Comparison of ENCODE assay signal across 9 cellular contexts in the genomic region with DNA sequence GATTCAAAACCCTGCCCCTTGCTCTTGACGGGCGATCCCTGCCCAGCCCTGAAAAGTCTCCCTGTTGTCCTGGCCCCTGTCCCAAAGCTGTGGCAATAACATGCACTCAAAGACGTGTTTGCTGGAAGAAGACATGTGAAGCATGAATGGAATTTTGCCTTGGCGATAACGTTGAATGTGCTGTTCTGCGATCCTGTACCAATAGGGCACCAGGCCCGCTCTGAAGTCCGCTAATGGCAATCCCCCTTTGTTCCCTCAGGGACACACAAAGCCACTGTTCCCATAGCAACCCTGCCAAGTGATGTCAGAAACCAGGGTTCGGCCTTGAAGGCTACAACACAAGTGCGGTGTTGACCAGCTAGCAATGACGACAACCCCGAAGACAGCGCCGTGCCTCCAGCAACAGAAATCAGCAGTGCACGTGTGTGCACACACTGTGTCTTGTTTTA.
A peak's percentile ranks its signal among the peaks of the same experiment; 100 is the strongest.
DNase-seq lines count a peak whose midpoint lies in the region; ATAC-seq, FAIRE-seq and TF ChIP-seq lines count a peak whose summit lies in the region.
"Had no signal": no experiment of that assay in that cellular context is flagged by ENCODE, and none has a peak within 500 bp of the region (broad histone marks: within the 10 kb centered on the region; RNA-seq: fewer than 3 reads in every experiment).

No MANE protein-coding gene starts in this region.

- TF ChIP-seq CTCF in Caco-2 (IDR thresholded peaks at IDR 0.05; ENCODE audit: insufficient read depth in 1 of 2, low read depth in 1 of 2, low read length in 1 of 2, severe bottlenecking in 1 of 2, unreplicated experiment in 1 of 2) (no peak), pancreas (IDR thresholded peaks at IDR 0.05) (no peak), GM13976 (IDR thresholded peaks at IDR 0.05; ENCODE audit: borderline replicate concordance, control extremely low read depth, extremely low read depth, insufficient read depth, missing control alignments) (no peak)

- H3K4me1 ChIP-seq in Caco-2 = peaks cover 15% of the 10 kb centered on the region
- H3K4me1 ChIP-seq in pancreas = no peaks in the 10 kb centered on the region
- no peaks in the 10 kb centered on the region for H3K4me1 ChIP-seq in CD4-positive, alpha-beta memory T cell (ENCODE audit: insufficient read depth, low read length)
- H3K4me1 ChIP-seq: SJCRH30 had no signal

- H3K4me3 Mint-ChIP-seq in Caco-2 (ENCODE audit: unreplicated experiment) = peak overlapping the region; percentile 42
- H3K4me3 Mint-ChIP-seq in CD4-positive, alpha-beta memory T cell = no peak overlapping the region

- H3K27me3 ChIP-seq in Caco-2 (replicated peaks; ENCODE audit: control insufficient read depth, insufficient read depth, low read length) (no peaks in the 10 kb centered on the region), pancreas (peaks cover 0 to 12% (median 0%) of the 10 kb centered on the region in 4 donors)
- H3K27me3 ChIP-seq in CD4-positive, alpha-beta memory T cell (ENCODE audit: insufficient read depth, low read length) = no peaks in the 10 kb centered on the region
- H3K27me3 ChIP-seq: SJCRH30 had no signal

- in situ Hi-C loops in GM13976 (cut with MboI; ENCODE audit: low sequenced_read_pairs, unreplicated experiment) = no loop called here

- WGBS in pancreas, 2 donors = 15 to 17% methylated on average over 15 of the region's 15 CpGs

- no peaks in the 10 kb centered on the region for H3K36me3 Mint-ChIP-seq in Caco-2 (ENCODE audit: insufficient read depth, unreplicated experiment)
- no peaks in the 10 kb centered on the region for H3K36me3 Mint-ChIP-seq in CD4-positive, alpha-beta memory T cell

- no peak overlapping the region for H3K4me3 ChIP-seq in Caco-2 (ENCODE audit: low read depth, low read length)
- no peak overlapping the region for H3K4me3 ChIP-seq in pancreas
- no peak overlapping the region for H3K4me3 ChIP-seq in CD4-positive, alpha-beta memory T cell (ENCODE audit: low read length in 2 of 2)
- H3K4me3 ChIP-seq: SJCRH30 had no signal

- ATAC-seq in left ventricle myocardium superior (peak; percentile 91), pancreas (peak; percentile 77 to 95 (median 86))

- H3K27ac ChIP-seq in pancreas = peak overlapping the region in 3 of 4 donors; percentile 14 to 39 (median 17)
- H3K27ac ChIP-seq in CD4-positive, alpha-beta memory T cell (ENCODE audit: low read depth, low read length) = no peak overlapping the region
- H3K27ac ChIP-seq: SJCRH30 had no signal

- CTCF ChIA-PET in Caco-2 (lab: Charles Lee) = no interaction called here
- CTCF ChIA-PET in CD4-positive, alpha-beta memory T cell (lab: Charles Lee; ENCODE audit: partially characterized antibody) = no interaction called here

- H3K36me3 ChIP-seq in Caco-2 (ENCODE audit: control insufficient read depth, insufficient read depth, low read length) (no peaks in the 10 kb centered on the region), pancreas (no peaks in the 10 kb centered on the region)
- no peaks in the 10 kb centered on the region for H3K36me3 ChIP-seq in CD4-positive, alpha-beta memory T cell (ENCODE audit: insufficient read depth, low read length)
- H3K36me3 ChIP-seq: SJCRH30 had no signal

- intact Hi-C loops in Caco-2 (cut with micrococcal nuclease; ENCODE audit: unreplicated experiment) (loop anchor here (1.0 kb wide), 1 partner anchor 18 kb away; no protein-coding TSS in a partner anchor), left ventricle myocardium superior (cut with micrococcal nuclease) (no loop called here), pancreas (cut with DNase I) (no loop called here)
- intact Hi-C loops in CD4-positive, alpha-beta memory T cell (cut with micrococcal nuclease) = no loop called here

- no peaks in the 10 kb centered on the region for H3K9me3 ChIP-seq in Caco-2
- no peaks in the 10 kb centered on the region for H3K9me3 ChIP-seq in pancreas
- H3K9me3 ChIP-seq in CD4-positive, alpha-beta memory T cell (ENCODE audit: control insufficient read depth in 1 of 2, low read length in 2 of 2) = no peaks in the 10 kb centered on the region
- H3K9me3 ChIP-seq: SJCRH30 had no signal

- H3K4me1 Mint-ChIP-seq in Caco-2 (ENCODE audit: low read depth, unreplicated experiment) = peaks cover 32% of the 10 kb centered on the region
- H3K4me1 Mint-ChIP-seq in CD4-positive, alpha-beta memory T cell = no peaks in the 10 kb centered on the region

- POLR2A ChIA-PET in Caco-2 (lab: Charles Lee) = no interaction called here
- POLR2A ChIA-PET in CD4-positive, alpha-beta memory T cell (lab: Charles Lee; ENCODE audit: partially characterized antibody) = no interaction called here

- no peaks in the 10 kb centered on the region for H3K9me3 Mint-ChIP-seq in Caco-2 (ENCODE audit: unreplicated experiment)
- no peaks in the 10 kb centered on the region for H3K9me3 Mint-ChIP-seq in CD4-positive, alpha-beta memory T cell

- peak; percentile 86 to 90 for DNase-seq in Caco-2
- DNase-seq in astrocyte of the hippocampus (ENCODE audit: low read depth, low spot score) = peak; percentile 99
- peak; percentile 75 for DNase-seq in left ventricle myocardium superior
- DNase-seq in pancreas = peak in 4 of 6 donors; percentile 55 to 71 (median 65)
- DNase-seq in stimulated activated CD4-positive, alpha-beta T cell treated with anti-CD3 and anti-CD28 coated beads, Interleukin-2, amount 100 ng/mL, for 24 hours = no peak
- no peak for DNase-seq in CD4-positive, alpha-beta memory T cell
- no peak for DNase-seq in GM13976 (ENCODE audit: low spot score)
- DNase-seq in GM12891 (ENCODE audit: insufficient read length, low spot score) = no peak
- DNase-seq: SJCRH30 had no signal

- no peak for TF ChIP-seq POLR2A in GM12891 (IDR thresholded peaks at IDR 0.05; ENCODE audit: low read depth, low read length)

- no TSS peak for BruUV-seq in Caco-2 (replicated peaks; lab: Mats Ljungman, UMichigan)

- no peak for FAIRE-seq in pancreas (lab: Jason Lieb, UNC)
- FAIRE-seq in GM12891 (lab: Jason Lieb, UNC) = no peak

- peak overlapping the region; percentile 81 for H3K27ac Mint-ChIP-seq in Caco-2 (ENCODE audit: unreplicated experiment)
- no peak overlapping the region for H3K27ac Mint-ChIP-seq in CD4-positive, alpha-beta memory T cell

- H3K27me3 Mint-ChIP-seq in Caco-2 (ENCODE audit: insufficient read depth, unreplicated experiment) = peaks cover 5% of the 10 kb centered on the region
- H3K27me3 Mint-ChIP-seq in CD4-positive, alpha-beta memory T cell = peaks cover 7 to 14% of the 10 kb centered on the region in 2 donors

TF ChIP-seq in GM12891, 5 proteins besides CTCF, POLR2A, EP300 and RAD21:
- no peak for TF ChIP-seq TAF1 (IDR thresholded peaks at IDR 0.05; ENCODE audit: low read depth, low read length)
- TF ChIP-seq SPI1 (IDR thresholded peaks at IDR 0.05; ENCODE audit: low read depth, low read length) = no peak
- no peak for TF ChIP-seq POLR2AphosphoS5 (IDR thresholded peaks at IDR 0.05; ENCODE audit: low read depth, low read length)
- TF ChIP-seq PAX5 (IDR thresholded peaks at IDR 0.05; ENCODE audit: insufficient read depth, low read length, severe bottlenecking) = no peak
- no peak for TF ChIP-seq POU2F2 (IDR thresholded peaks at IDR 0.05; ENCODE audit: low read depth, low read length)

Comparison
In these comparisons a context has a peak if more than half of its experiments do, and no peak if none do; other contexts are left out.
1. DNase-seq: peak in Caco-2 (2 of 2), astrocyte of the hippocampus (single experiment), left ventricle myocardium superior (single experiment) and pancreas (4 of 6); none in stimulated activated CD4-positive, alpha-beta T cell treated with anti-CD3 and anti-CD28 coated beads, Interleukin-2, amount 100 ng/mL, for 24 hours (0 of 2), CD4-positive, alpha-beta memory T cell (0 of 5), GM13976 (single experiment) and GM12891 (single experiment).